Comparison of ENCODE assay signal across 1 cellular context in genomic region chr11:64146036-64146943, GRCh38.
A peak's percentile ranks its signal among the peaks of the same experiment; 100 is the strongest.
TF ChIP-seq lines count a peak whose summit lies in the region.

No MANE protein-coding gene starts in this region.

TF ChIP-seq in GM12878, 131 proteins besides CTCF, POLR2A, EP300 and RAD21 (continued from another document):
- TF ChIP-seq, protein P1, sequence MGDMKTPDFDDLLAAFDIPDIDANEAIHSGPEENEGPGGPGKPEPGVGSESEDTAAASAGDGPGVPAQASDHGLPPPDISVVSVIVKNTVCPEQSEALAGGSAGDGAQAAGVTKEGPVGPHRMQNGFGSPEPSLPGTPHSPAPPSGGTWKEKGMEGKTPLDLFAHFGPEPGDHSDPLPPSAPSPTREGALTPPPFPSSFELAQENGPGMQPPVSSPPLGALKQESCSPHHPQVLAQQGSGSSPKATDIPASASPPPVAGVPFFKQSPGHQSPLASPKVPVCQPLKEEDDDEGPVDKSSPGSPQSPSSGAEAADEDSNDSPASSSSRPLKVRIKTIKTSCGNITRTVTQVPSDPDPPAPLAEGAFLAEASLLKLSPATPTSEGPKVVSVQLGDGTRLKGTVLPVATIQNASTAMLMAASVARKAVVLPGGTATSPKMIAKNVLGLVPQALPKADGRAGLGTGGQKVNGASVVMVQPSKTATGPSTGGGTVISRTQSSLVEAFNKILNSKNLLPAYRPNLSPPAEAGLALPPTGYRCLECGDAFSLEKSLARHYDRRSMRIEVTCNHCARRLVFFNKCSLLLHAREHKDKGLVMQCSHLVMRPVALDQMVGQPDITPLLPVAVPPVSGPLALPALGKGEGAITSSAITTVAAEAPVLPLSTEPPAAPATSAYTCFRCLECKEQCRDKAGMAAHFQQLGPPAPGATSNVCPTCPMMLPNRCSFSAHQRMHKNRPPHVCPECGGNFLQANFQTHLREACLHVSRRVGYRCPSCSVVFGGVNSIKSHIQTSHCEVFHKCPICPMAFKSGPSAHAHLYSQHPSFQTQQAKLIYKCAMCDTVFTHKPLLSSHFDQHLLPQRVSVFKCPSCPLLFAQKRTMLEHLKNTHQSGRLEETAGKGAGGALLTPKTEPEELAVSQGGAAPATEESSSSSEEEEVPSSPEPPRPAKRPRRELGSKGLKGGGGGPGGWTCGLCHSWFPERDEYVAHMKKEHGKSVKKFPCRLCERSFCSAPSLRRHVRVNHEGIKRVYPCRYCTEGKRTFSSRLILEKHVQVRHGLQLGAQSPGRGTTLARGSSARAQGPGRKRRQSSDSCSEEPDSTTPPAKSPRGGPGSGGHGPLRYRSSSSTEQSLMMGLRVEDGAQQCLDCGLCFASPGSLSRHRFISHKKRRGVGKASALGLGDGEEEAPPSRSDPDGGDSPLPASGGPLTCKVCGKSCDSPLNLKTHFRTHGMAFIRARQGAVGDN (IDR thresholded peaks at IDR 0.05): no peak
- TF ChIP-seq NR2F1 (conservative IDR thresholded peaks at IDR 0.05) (0 out of 2 replicates have a peak, but pooled peaks have one; percentile 42), SMC3 (IDR thresholded peaks at IDR 0.05; ENCODE audit: borderline replicate concordance, low read length) (peak; percentile 41; the same call in 1 of the 2 replicates), SUZ12 (IDR thresholded peaks at IDR 0.05; ENCODE audit: unreplicated experiment) (no peak), KLF5 (IDR thresholded peaks at IDR 0.05; ENCODE audit: partially characterized antibody) (no peak), KAT2A (conservative IDR thresholded peaks at IDR 0.05; ENCODE audit: control insufficient read depth, low read depth, low read length) (no peak), DPF2 (IDR thresholded peaks at IDR 0.05) (no peak), PAX5 (IDR thresholded peaks at IDR 0.05; ENCODE audit: borderline replicate concordance, low read depth, low read length) (no peak)
